ENCODE assay signal across 8 cellular contexts in the genomic region with DNA sequence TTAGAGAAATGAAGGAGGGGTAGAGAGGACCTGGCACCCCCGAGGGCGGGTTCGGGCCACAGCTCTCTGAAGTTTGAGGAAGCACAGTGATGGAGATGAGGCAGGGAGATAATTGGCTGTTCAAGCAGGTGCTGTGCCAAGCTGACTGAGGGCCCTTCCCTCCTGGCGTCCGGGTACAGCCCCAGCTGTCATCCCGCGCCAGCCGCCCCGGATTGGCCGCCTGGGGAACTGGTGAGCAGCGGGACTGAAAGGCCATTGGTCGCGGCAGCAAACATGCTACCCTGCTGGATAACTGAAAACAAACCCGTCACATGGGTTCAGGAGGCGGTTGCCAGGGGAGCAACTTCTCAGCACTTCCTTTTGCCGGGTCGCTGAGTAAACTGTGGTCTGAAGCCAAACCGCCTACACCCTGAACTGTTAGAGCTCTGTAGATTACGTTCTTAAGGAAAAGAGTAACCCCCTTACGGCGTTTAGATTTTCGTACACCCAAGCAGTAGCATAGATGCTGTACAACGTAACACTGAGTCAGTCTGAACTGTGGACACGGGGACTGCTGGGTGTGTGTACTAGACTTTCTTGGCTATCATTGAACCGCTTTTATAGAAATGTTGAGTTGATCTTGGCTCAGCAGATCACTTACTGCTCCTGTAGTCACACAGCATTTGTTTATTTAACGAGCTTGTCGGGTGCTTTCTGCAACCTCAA. TPM values are rescaled to one million over a fixed set of nuclear protein-coding genes. Genes with fewer than 3 reads are reported as not detected.
DNase-seq lines count a peak whose midpoint lies in the region; ATAC-seq and TF ChIP-seq lines count a peak whose summit lies in the region.

No MANE protein-coding gene starts in this region.

- H3K9me3 ChIP-seq in thymus (ENCODE audit: control insufficient read depth), result no peaks in the 10 kb centered on the region

- no peak for TF ChIP-seq CTCF in osteocyte (IDR thresholded peaks at IDR 0.05)

- H3K4me3 Mint-ChIP-seq in activated naive CD8-positive, alpha-beta T cell treated with anti-CD3 and anti-CD28 coated beads, Interleukin-2, amount 10 ng/mL, durations not matched to agents 7 days and 5 days, result peak overlapping the region; percentile 96
- peak overlapping the region; percentile 84 for H3K4me3 Mint-ChIP-seq in osteocyte (ENCODE audit: unreplicated experiment)

- ATAC-seq in HG02642 (IDR thresholded peaks at IDR 0.05; ENCODE audit: poor library complexity, unreplicated experiment), result peak; percentile 73
- peak; percentile 77 for ATAC-seq in activated naive CD8-positive, alpha-beta T cell treated with anti-CD3 and anti-CD28 coated beads, Interleukin-2, amount 10 ng/mL, durations not matched to agents 7 days and 5 days (ENCODE audit: low read depth)
- ATAC-seq in Right ventricle myocardium inferior, result peak; percentile 84

- H3K36me3 ChIP-seq in thymus (ENCODE audit: control insufficient read depth, insufficient read depth), result peaks cover 18% of the 10 kb centered on the region

- peak overlapping the region; percentile 93 for H3K27ac ChIP-seq in thymus (ENCODE audit: low read depth)

- peaks cover 6% of the 10 kb centered on the region for H3K27me3 Mint-ChIP-seq in activated naive CD8-positive, alpha-beta T cell treated with anti-CD3 and anti-CD28 coated beads, Interleukin-2, amount 10 ng/mL, durations not matched to agents 7 days and 5 days
- no peaks in the 10 kb centered on the region for H3K27me3 Mint-ChIP-seq in osteocyte (ENCODE audit: unreplicated experiment)

- H3K4me1 ChIP-seq in thymus (ENCODE audit: control insufficient read depth, insufficient read depth, low read length), result peaks cover 24% of the 10 kb centered on the region

- POLR2A ChIA-PET in activated naive CD8-positive, alpha-beta T cell treated with anti-CD3 and anti-CD28 coated beads, Interleukin-2, amount 10 ng/mL, durations not matched to agents 7 days and 5 days (lab: Charles Lee), result interaction anchor here (0.6 to 4.4 kb wide), 15 partner anchors 8 to 465 kb away, joined by 3 to 88 read pairs (median 4); a partner anchor contains a TSS

- peak overlapping the region; percentile 66 for H3K4me3 ChIP-seq in thymus (ENCODE audit: low read length)

- H3K4me1 Mint-ChIP-seq in activated naive CD8-positive, alpha-beta T cell treated with anti-CD3 and anti-CD28 coated beads, Interleukin-2, amount 10 ng/mL, durations not matched to agents 7 days and 5 days, result peaks cover 38% of the 10 kb centered on the region
- peaks cover 36% of the 10 kb centered on the region for H3K4me1 Mint-ChIP-seq in osteocyte (ENCODE audit: unreplicated experiment)

- DNase-seq in NCI-H1105 treated with DMSO at 0.1 percent for 48 hours (lab: John Stamatoyannopoulos, UW), result peak; percentile 96
- DNase-seq in SKM-1 treated with dmso at 0.1 percent for 144 hours (lab: John Stamatoyannopoulos, UW; ENCODE audit: unreplicated experiment), result peak; percentile 83
- peak; percentile 92 for DNase-seq in activated naive CD8-positive, alpha-beta T cell treated with anti-CD3 and anti-CD28 coated beads, Interleukin-2, amount 10 ng/mL, durations not matched to agents 7 days and 5 days
- peak; percentile 98 for DNase-seq in Right ventricle myocardium inferior (ENCODE audit: missing footprints)
- peak; percentile 94 for DNase-seq in osteocyte (ENCODE audit: extremely low spot score, unreplicated experiment)

- H3K36me3 Mint-ChIP-seq in activated naive CD8-positive, alpha-beta T cell treated with anti-CD3 and anti-CD28 coated beads, Interleukin-2, amount 10 ng/mL, durations not matched to agents 7 days and 5 days, result peaks cover 28% of the 10 kb centered on the region
- H3K36me3 Mint-ChIP-seq in osteocyte (ENCODE audit: unreplicated experiment), result peaks cover 12% of the 10 kb centered on the region

- no peaks in the 10 kb centered on the region for H3K27me3 ChIP-seq in thymus (ENCODE audit: control insufficient read depth, insufficient read depth)

- TF ChIP-seq POLR2A in GM10847 (IDR thresholded peaks at IDR 0.05; ENCODE audit: extremely low read depth, insufficient read length), result peak; percentile 61

- H3K9me3 Mint-ChIP-seq in activated naive CD8-positive, alpha-beta T cell treated with anti-CD3 and anti-CD28 coated beads, Interleukin-2, amount 10 ng/mL, durations not matched to agents 7 days and 5 days, result peaks cover 1% of the 10 kb centered on the region
- H3K9me3 Mint-ChIP-seq in osteocyte (ENCODE audit: unreplicated experiment), result no peaks in the 10 kb centered on the region

- peak overlapping the region; percentile 97 for H3K27ac Mint-ChIP-seq in activated naive CD8-positive, alpha-beta T cell treated with anti-CD3 and anti-CD28 coated beads, Interleukin-2, amount 10 ng/mL, durations not matched to agents 7 days and 5 days
- H3K27ac Mint-ChIP-seq in osteocyte (ENCODE audit: unreplicated experiment), result peak overlapping the region; percentile 86

- intact Hi-C loops in Right ventricle myocardium inferior (cut with DNase I), result loop anchor here (5.0 kb wide), 1 partner anchor 107 kb away; no protein-coding TSS in a partner anchor

- under 1% methylated on average over 27 of the region's 27 CpGs for WGBS in thymus

RNA-seq across cellular contexts. Expression of a gene that starts 1.3 kb away (rescaled TPM):
- 10 to 100 TPM; 73.1 to 75.0 TPM for total RNA-seq in activated naive CD8-positive, alpha-beta T cell treated with anti-CD3 and anti-CD28 coated beads, Interleukin-2, amount 10 ng/mL, durations not matched to agents 7 days and 5 days
- total RNA-seq in Right ventricle myocardium inferior (9.4 TPM), osteocyte (16.0 and 21.8 TPM in 2 replicates)
- 37.1 TPM for polyA plus RNA-seq in thymus

Comparison
In these comparisons a context has a peak if more than half of its experiments do, and no peak if none do; other contexts are left out.
1. Peak in every context shown above with its lines: DNase-seq, ATAC-seq, H3K4me3 ChIP-seq and H3K27ac ChIP-seq.